ENCODE assay signal across 2 cellular contexts in the genomic region with DNA sequence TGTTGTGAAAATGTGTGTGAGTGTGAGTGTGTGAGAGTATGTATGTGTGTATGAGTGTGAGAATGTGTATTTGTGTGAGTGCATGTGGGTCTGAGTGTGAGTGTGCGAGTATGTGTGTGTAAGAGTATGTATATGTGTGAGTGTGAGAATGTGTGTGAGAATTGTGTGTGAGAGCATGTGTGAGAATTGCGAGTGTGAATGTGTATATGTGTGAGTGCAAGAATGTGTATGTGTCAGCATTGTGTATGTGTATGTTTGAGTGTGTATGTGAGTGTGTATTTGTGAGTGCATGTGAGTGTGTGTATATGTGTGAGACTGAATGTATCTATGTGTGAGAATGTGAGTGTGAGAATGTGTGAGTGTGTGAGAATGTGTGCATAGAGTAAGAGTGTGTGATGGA.
A peak's percentile ranks its signal among the peaks of the same experiment; 100 is the strongest.
TF ChIP-seq lines count a peak whose summit lies in the region.

No MANE protein-coding gene starts in this region.

TF ChIP-seq in IMR-90, 13 proteins besides CTCF, POLR2A, EP300 and RAD21:
- TF ChIP-seq CEBPB (IDR thresholded peaks at IDR 0.05; ENCODE audit: low read depth, low read length): no peak
- TF ChIP-seq, protein P1, sequence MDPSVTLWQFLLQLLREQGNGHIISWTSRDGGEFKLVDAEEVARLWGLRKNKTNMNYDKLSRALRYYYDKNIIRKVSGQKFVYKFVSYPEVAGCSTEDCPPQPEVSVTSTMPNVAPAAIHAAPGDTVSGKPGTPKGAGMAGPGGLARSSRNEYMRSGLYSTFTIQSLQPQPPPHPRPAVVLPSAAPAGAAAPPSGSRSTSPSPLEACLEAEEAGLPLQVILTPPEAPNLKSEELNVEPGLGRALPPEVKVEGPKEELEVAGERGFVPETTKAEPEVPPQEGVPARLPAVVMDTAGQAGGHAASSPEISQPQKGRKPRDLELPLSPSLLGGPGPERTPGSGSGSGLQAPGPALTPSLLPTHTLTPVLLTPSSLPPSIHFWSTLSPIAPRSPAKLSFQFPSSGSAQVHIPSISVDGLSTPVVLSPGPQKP (IDR thresholded peaks at IDR 0.05; ENCODE audit: borderline replicate concordance, low read depth, low read length): no peak
- TF ChIP-seq, protein P2, sequence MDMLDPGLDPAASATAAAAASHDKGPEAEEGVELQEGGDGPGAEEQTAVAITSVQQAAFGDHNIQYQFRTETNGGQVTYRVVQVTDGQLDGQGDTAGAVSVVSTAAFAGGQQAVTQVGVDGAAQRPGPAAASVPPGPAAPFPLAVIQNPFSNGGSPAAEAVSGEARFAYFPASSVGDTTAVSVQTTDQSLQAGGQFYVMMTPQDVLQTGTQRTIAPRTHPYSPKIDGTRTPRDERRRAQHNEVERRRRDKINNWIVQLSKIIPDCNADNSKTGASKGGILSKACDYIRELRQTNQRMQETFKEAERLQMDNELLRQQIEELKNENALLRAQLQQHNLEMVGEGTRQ (IDR thresholded peaks at IDR 0.05; ENCODE audit: low read depth, low read length): no peak
- TF ChIP-seq RFX5 (IDR thresholded peaks at IDR 0.05; ENCODE audit: low read depth, low read length): no peak
- TF ChIP-seq FOS (IDR thresholded peaks at IDR 0.05; ENCODE audit: low read depth, low read length): no peak
- TF ChIP-seq NFE2L2 (IDR thresholded peaks at IDR 0.05; ENCODE audit: low read depth, low read length): no peak
- no peak for TF ChIP-seq MXI1 (IDR thresholded peaks at IDR 0.05; ENCODE audit: borderline replicate concordance, low read depth, low read length)
- no peak for TF ChIP-seq BHLHE40 (IDR thresholded peaks at IDR 0.05; ENCODE audit: low read depth, low read length)
- no peak for TF ChIP-seq MAZ (IDR thresholded peaks at IDR 0.05; ENCODE audit: borderline replicate concordance, low read depth, low read length)
- no peak for TF ChIP-seq MAFK (IDR thresholded peaks at IDR 0.05; ENCODE audit: low read depth, low read length)
- TF ChIP-seq RCOR1 (IDR thresholded peaks at IDR 0.05; ENCODE audit: insufficient replicate concordance, low read length): no peak
- TF ChIP-seq SMC3 (IDR thresholded peaks at IDR 0.05; ENCODE audit: low read depth, low read length): no peak
- TF ChIP-seq CHD1 (IDR thresholded peaks at IDR 0.05; ENCODE audit: low read depth, low read length): no peak

TF ChIP-seq in K562, 482 proteins besides CTCF, POLR2A, EP300 and RAD21:
- TF ChIP-seq CHD1 (IDR thresholded peaks at IDR 0.05; ENCODE audit: low read length): no peak
- peak; percentile 61 for TF ChIP-seq ZNF316 (IDR thresholded peaks at IDR 0.05)
- TF ChIP-seq HBP1 (CRISPR knock-in tag; IDR thresholded peaks at IDR 0.05): peak; percentile 17; the same call in 1 of the 2 replicates
- 0 out of 2 replicates have a peak, but pooled peaks have one; percentile 37 for TF ChIP-seq OTX1 (CRISPR knock-in tag; IDR thresholded peaks at IDR 0.05)
- TF ChIP-seq, protein P3, sequence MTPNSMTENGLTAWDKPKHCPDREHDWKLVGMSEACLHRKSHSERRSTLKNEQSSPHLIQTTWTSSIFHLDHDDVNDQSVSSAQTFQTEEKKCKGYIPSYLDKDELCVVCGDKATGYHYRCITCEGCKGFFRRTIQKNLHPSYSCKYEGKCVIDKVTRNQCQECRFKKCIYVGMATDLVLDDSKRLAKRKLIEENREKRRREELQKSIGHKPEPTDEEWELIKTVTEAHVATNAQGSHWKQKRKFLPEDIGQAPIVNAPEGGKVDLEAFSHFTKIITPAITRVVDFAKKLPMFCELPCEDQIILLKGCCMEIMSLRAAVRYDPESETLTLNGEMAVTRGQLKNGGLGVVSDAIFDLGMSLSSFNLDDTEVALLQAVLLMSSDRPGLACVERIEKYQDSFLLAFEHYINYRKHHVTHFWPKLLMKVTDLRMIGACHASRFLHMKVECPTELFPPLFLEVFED (CRISPR knock-in tag; conservative IDR thresholded peaks at IDR 0.05): 0 out of 2 replicates have a peak, but pooled peaks have one; percentile 57
- TF ChIP-seq TSC22D4 (tag; IDR thresholded peaks at IDR 0.05): peak; percentile 69; the same call in 1 of the 2 replicates
- TF ChIP-seq SRSF1 (IDR thresholded peaks at IDR 0.05; ENCODE audit: low read depth, low read length): no peak
- TF ChIP-seq HNRNPK (IDR thresholded peaks at IDR 0.05; ENCODE audit: low read depth, low read length, poor library complexity, severe bottlenecking): no peak
- TF ChIP-seq, protein P4, sequence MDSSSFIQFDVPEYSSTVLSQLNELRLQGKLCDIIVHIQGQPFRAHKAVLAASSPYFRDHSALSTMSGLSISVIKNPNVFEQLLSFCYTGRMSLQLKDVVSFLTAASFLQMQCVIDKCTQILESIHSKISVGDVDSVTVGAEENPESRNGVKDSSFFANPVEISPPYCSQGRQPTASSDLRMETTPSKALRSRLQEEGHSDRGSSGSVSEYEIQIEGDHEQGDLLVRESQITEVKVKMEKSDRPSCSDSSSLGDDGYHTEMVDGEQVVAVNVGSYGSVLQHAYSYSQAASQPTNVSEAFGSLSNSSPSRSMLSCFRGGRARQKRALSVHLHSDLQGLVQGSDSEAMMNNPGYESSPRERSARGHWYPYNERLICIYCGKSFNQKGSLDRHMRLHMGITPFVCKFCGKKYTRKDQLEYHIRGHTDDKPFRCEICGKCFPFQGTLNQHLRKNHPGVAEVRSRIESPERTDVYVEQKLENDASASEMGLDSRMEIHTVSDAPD (CRISPR knock-in tag; IDR thresholded peaks at IDR 0.05): no peak
- TF ChIP-seq ARID2 (IDR thresholded peaks at IDR 0.05): peak; percentile 3; the same call in 1 of the 2 replicates
- TF ChIP-seq, protein P5, sequence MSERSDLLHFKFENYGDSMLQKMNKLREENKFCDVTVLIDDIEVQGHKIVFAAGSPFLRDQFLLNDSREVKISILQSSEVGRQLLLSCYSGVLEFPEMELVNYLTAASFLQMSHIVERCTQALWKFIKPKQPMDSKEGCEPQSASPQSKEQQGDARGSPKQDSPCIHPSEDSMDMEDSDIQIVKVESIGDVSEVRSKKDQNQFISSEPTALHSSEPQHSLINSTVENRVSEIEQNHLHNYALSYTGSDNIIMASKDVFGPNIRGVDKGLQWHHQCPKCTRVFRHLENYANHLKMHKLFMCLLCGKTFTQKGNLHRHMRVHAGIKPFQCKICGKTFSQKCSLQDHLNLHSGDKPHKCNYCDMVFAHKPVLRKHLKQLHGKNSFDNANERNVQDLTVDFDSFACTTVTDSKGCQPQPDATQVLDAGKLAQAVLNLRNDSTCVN (CRISPR knock-in tag; IDR thresholded peaks at IDR 0.05): 0 out of 2 replicates have a peak, but pooled peaks have one; percentile 8
- no peak for TF ChIP-seq KLF13 (tag; IDR thresholded peaks at IDR 0.05; ENCODE audit: borderline replicate concordance, low read depth)
TF ChIP-seq in K562: peak in this region for 7.
